ENCODE assay signal across 8 cellular contexts in the genomic region with DNA sequence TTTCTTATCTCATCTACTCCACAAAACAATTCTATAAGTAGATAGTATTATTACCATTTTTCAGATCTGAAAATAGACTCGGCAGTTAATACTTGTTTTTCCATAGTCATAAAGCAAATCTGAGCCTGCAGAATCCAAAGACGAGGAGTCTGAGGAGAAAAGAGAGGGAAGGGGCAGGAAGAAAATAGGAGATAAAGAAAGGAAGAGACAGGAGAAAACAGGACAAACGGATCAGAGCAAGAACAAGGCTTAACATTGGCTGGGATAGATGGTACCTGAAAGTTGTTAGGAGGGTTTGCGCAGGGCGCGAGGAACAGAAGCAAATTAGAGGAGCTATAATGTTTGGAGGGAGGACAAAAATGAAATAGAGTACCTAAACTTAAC. TPM values are rescaled to one million over a fixed set of nuclear protein-coding genes. Genes with fewer than 3 reads are reported as not detected.
DNase-seq lines count a peak whose midpoint lies in the region; ATAC-seq, FAIRE-seq and TF ChIP-seq lines count a peak whose summit lies in the region.

No MANE protein-coding gene starts in this region.

- peak overlapping the region; percentile 99 for H3K27ac ChIP-seq in WERI-Rb-1
- peak overlapping the region; percentile 85 to 93 (median 90) for H3K27ac ChIP-seq in gastroesophageal sphincter
- H3K27ac ChIP-seq in skeletal muscle tissue (ENCODE audit: low read depth, low read length) = peak overlapping the region; percentile 88

- H3K9me3 ChIP-seq in HAP-1 (no peaks in the 10 kb centered on the region; the same call in 1 of the 2 replicates), WERI-Rb-1 (ENCODE audit: severe bottlenecking) (no peaks in the 10 kb centered on the region), gastroesophageal sphincter (no peaks in the 10 kb centered on the region), skeletal muscle tissue (ENCODE audit: control insufficient read depth in 3 of 3, low read length in 3 of 3) (no peaks in the 10 kb centered on the region)

- no peak for TF ChIP-seq EP300 in gastroesophageal sphincter (IDR thresholded peaks at IDR 0.05)

- WGBS in gastroesophageal sphincter (ENCODE audit: low coverage in 1 of 2), 2 donors = 30 to 44% methylated on average over 5 to 6 of the region's 6 CpGs

- no peak for FAIRE-seq in HTR-8/SVneo (lab: Jason Lieb, UNC)

- no peak for DNase-seq in HAP-1 (ENCODE audit: low spot score in 2 of 2)
- DNase-seq in WERI-Rb-1 = no peak
- no peak for DNase-seq in NCI-H2171 (lab: John Stamatoyannopoulos, UW)
- no peak for DNase-seq in HTR-8/SVneo (ENCODE audit: insufficient read length, low spot score)

- in situ Hi-C loops in HAP-1 (cut with MboI; ENCODE audit: low sequenced_read_pairs) = loop anchor here (25.0 kb wide), 1 partner anchor 337 kb away; no protein-coding TSS in a partner anchor

- H3K36me3 ChIP-seq in HAP-1 (replicated peaks) = peaks cover 17% of the 10 kb centered on the region
- H3K36me3 ChIP-seq in WERI-Rb-1 = peaks cover 27% of the 10 kb centered on the region
- peaks cover 0 to 7% of the 10 kb centered on the region in 2 donors for H3K36me3 ChIP-seq in gastroesophageal sphincter
- H3K36me3 ChIP-seq in skeletal muscle tissue (ENCODE audit: control insufficient read depth in 3 of 3, insufficient read depth in 3 of 3, low read length in 3 of 3) = peaks cover 0 to 9% (median 7%) of the 10 kb centered on the region in 3 donors

- H3K9ac ChIP-seq in skeletal muscle tissue (ENCODE audit: low read depth in 1 of 3, low read length in 3 of 3) = peak overlapping the region; percentile 96 to 99 (median 97)

- TF ChIP-seq POLR2A in gastroesophageal sphincter (IDR thresholded peaks at IDR 0.05) = no peak

- TF ChIP-seq CTCF in WERI-Rb-1 (IDR thresholded peaks at IDR 0.05; ENCODE audit: low read depth, low read length) (no peak), gastroesophageal sphincter (IDR thresholded peaks at IDR 0.05) (no peak)

- ATAC-seq in gastroesophageal sphincter (no peak), HG03045 (IDR thresholded peaks at IDR 0.05; ENCODE audit: unreplicated experiment) (no peak), GM21723 (IDR thresholded peaks at IDR 0.05; ENCODE audit: unreplicated experiment) (no peak)

- H3K4me1 ChIP-seq in HAP-1 (peaks cover 5% of the 10 kb centered on the region), gastroesophageal sphincter (peaks cover 3 to 19% (median 4%) of the 10 kb centered on the region in 3 donors), skeletal muscle tissue (ENCODE audit: control insufficient read depth in 3 of 3, insufficient read depth in 3 of 3, low read length in 3 of 3) (peaks cover 3 to 18% (median 10%) of the 10 kb centered on the region in 3 donors)

- H3K4me3 ChIP-seq in HAP-1 = peak overlapping the region; percentile 94
- peak overlapping the region; percentile 94 for H3K4me3 ChIP-seq in WERI-Rb-1 (ENCODE audit: low read depth, low read length)
- peak overlapping the region; percentile 88 to 96 for H3K4me3 ChIP-seq in gastroesophageal sphincter
- H3K4me3 ChIP-seq in skeletal muscle tissue (ENCODE audit: low read length in 3 of 3) = peak overlapping the region; percentile 99 to 100 (median 100)

- H3K27me3 ChIP-seq in HAP-1 (ENCODE audit: low read depth) (no peaks in the 10 kb centered on the region), WERI-Rb-1 (ENCODE audit: insufficient read depth, low read depth, severe bottlenecking) (no peaks in the 10 kb centered on the region), gastroesophageal sphincter (no peaks in the 10 kb centered on the region), skeletal muscle tissue (ENCODE audit: control insufficient read depth in 3 of 3, insufficient read depth in 3 of 3, low read length in 3 of 3) (peaks cover 0 to 3% (median 0%) of the 10 kb centered on the region in 3 donors)

RNA-seq across cellular contexts. Expression of a gene that starts 0.6 kb away (rescaled TPM):
- total RNA-seq in gastroesophageal sphincter = 10 to 100 TPM; 13.5 to 28.5 (median 24.0) TPM
- 24.0 TPM for total RNA-seq in skeletal muscle tissue

RNA-seq across cellular contexts. Expression of a gene that starts 10.5 kb away (rescaled TPM):
- total RNA-seq in gastroesophageal sphincter (10 to 100 TPM; 62.1 to 73.8 (median 69.8) TPM), skeletal muscle tissue (22.4 TPM)

RNA-seq across cellular contexts. Expression of a gene that starts 36.0 kb away (rescaled TPM):
- total RNA-seq in gastroesophageal sphincter = 1 to 10 TPM in 2 of 4 donors, under 1 TPM in 2; 0.42 to 2.3 (median 1.5) TPM
- 6.3 TPM for total RNA-seq in skeletal muscle tissue
